In genomic region chr10:86918022-86918471, GRCh38 we compare ENCODE assay signal across 15 cellular contexts. TPM values are rescaled to one million over a fixed set of nuclear protein-coding genes. Genes with fewer than 3 reads are reported as not detected.
A peak's percentile ranks its signal among the peaks of the same experiment; 100 is the strongest.
DNase-seq lines count a peak whose midpoint lies in the region; ATAC-seq and TF ChIP-seq lines count a peak whose summit lies in the region.
"Had no signal": no experiment of that assay in that cellular context is flagged by ENCODE, and none has a peak within 500 bp of the region (broad histone marks: within the 10 kb centered on the region; RNA-seq: fewer than 3 reads in every experiment).

No MANE protein-coding gene starts in this region.

- H3K9me3 ChIP-seq in right atrium auricular region: no peaks in the 10 kb centered on the region
- H3K9me3 ChIP-seq: Peyer's patch, upper lobe of right lung had no signal

- ATAC-seq in Right ventricle myocardium inferior (peak; percentile 40), HG03045 (IDR thresholded peaks at IDR 0.05; ENCODE audit: unreplicated experiment) (no peak)
- ATAC-seq: naive thymus-derived CD8-positive, alpha-beta T cell; upper lobe of right lung had no signal

- H3K27me3 ChIP-seq in right atrium auricular region: no peaks in the 10 kb centered on the region
- H3K27me3 ChIP-seq: Peyer's patch, upper lobe of right lung had no signal

- TF ChIP-seq CTCF in astrocyte of the spinal cord (IDR thresholded peaks at IDR 0.05; ENCODE audit: low read depth, low read length): no peak
- no peak for TF ChIP-seq CTCF in right atrium auricular region (IDR thresholded peaks at IDR 0.05)

- H3K4me1 ChIP-seq in right atrium auricular region: no peaks in the 10 kb centered on the region
- H3K4me1 ChIP-seq: Peyer's patch, upper lobe of right lung had no signal

- H3K4me3 ChIP-seq in astrocyte of the spinal cord (ENCODE audit: low read depth, low read length) (no peak overlapping the region), right atrium auricular region (no peak overlapping the region)
- H3K4me3 ChIP-seq: Peyer's patch, upper lobe of right lung had no signal

- in situ Hi-C loops in astrocyte of the spinal cord (cut with HindIII; ENCODE audit: low sequenced_read_pairs): no loop called here

- peaks cover 48% of the 10 kb centered on the region for H3K36me3 ChIP-seq in right atrium auricular region

- DNase-seq in Right ventricle myocardium inferior (ENCODE audit: missing footprints): no peak
- no peak for DNase-seq in cardiac septum (ENCODE audit: low spot score)
- peak; percentile 25 for DNase-seq in astrocyte of the spinal cord (ENCODE audit: low read depth, low spot score)
- no peak for DNase-seq in right atrium auricular region (ENCODE audit: low spot score)
- DNase-seq in NCI-H2081 (lab: John Stamatoyannopoulos, UW): no peak
- DNase-seq in stimulated activated CD4-positive, alpha-beta T cell treated with anti-CD3 and anti-CD28 coated beads, Interleukin-4, amount 100 ng/mL, for 1 hour: no peak
- no peak for DNase-seq in caudate nucleus (lab: John Stamatoyannopoulos, UW)
- DNase-seq: activated CD4-positive, alpha-beta T cell treated with anti-CD3 and anti-CD28 coated beads, Interleukin-2, amount 50 U/mL, for 48 hours; activated effector memory CD4-positive, alpha-beta T cell treated with Interleukin-2 at 50 U/mL for 16 hours; naive thymus-derived CD8-positive, alpha-beta T cell; Peyer's patch; upper lobe of right lung had no signal

- intact Hi-C loops in Right ventricle myocardium inferior (cut with DNase I) (no loop called here), cardiac septum (cut with DNase I) (no loop called here)

- peak overlapping the region; percentile 1 to 54 for H3K27ac ChIP-seq in right atrium auricular region
- H3K27ac ChIP-seq in caudate nucleus (ENCODE audit: low read depth, low read length): no peak overlapping the region
- H3K27ac ChIP-seq: upper lobe of right lung had no signal

RNA-seq across cellular contexts. Expression of gene MMRN2, which starts 39.4 kb away (rescaled TPM):
- total RNA-seq in Right ventricle myocardium inferior: 35.8 TPM
- total RNA-seq in cardiac septum: 28.0 TPM
- total RNA-seq in right atrium auricular region: 10 to 100 TPM; 57.0 to 81.3 TPM
- total RNA-seq: T-helper 2 cell treated with Interferon-gamma antibody and Interleukin-4, amounts not matched to agents 100 ng/mL and 5 ng/mL, for 36 hours had no signal

RNA-seq across cellular contexts. Expression of gene SNCG, which starts 40.4 kb away (rescaled TPM):
- total RNA-seq in Right ventricle myocardium inferior: 24.7 TPM
- 9.3 TPM for total RNA-seq in cardiac septum
- total RNA-seq in right atrium auricular region: 10 to 100 TPM; 20.9 to 33.8 TPM
- total RNA-seq: kidney epithelial cell; T-helper 2 cell treated with Interferon-gamma antibody and Interleukin-4, amounts not matched to agents 100 ng/mL and 5 ng/mL, for 36 hours had no signal

RNA-seq across cellular contexts. Expression of gene ADIRF, which starts 50.2 kb away (rescaled TPM):
- total RNA-seq in Right ventricle myocardium inferior: 54.6 TPM
- 33.0 TPM for total RNA-seq in cardiac septum
- total RNA-seq in right atrium auricular region: 100 to 1,000 TPM in 1 of 2 donors, 10 to 100 TPM in 1; 67.8 to 195 TPM
- total RNA-seq: kidney epithelial cell; naive thymus-derived CD8-positive, alpha-beta T cell; T-helper 2 cell treated with Interferon-gamma antibody and Interleukin-4, amounts not matched to agents 100 ng/mL and 5 ng/mL, for 36 hours had no signal
